ENCODE assay signal across 7 cellular contexts in the genomic region with DNA sequence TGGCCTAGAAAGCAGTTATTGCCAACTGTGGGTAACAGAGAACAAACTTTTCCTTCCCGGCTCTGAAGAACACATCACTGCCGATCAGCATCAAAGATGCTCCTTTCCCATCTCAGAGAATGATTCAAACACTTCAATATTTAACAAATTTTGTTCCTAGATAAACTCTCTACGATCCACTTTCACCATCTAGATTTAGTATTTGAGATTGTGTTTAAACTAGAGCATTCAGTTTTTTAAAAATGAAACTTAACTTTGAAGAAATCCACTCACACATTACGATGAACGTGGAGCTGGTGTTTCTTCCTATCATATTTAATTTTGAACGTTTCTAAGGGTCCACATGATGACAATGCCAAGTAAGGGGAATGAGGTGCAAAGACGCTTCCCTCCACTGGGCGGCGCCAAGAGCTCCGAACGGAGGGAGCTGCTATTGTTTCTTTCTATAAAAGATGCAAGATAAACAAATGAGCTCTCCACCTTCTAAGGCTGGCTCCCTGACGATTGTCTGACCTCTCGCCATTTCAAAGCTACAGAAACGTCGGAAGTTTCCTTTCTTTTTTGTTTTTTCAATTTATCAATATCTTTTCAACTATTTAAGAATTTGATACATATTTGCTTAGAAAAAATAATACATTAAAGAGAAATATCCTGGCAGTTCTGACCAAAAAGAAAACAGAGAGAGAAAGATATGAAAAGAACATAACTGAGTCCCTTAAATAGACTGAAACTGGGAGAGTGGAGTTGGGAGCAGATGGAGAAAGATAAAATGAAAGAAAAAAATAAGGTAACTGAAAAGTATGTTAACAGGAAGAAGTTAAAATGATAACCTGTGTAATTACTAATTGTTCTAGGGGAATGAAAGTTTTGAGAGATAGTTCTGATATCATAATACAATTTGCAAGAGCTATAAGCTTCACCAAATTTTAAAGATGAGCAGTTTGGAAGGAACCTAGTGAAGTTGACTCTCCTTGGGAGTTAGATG. TPM values are rescaled to one million over a fixed set of nuclear protein-coding genes. Genes with fewer than 3 reads are reported as not detected.
A peak's percentile ranks its signal among the peaks of the same experiment; 100 is the strongest.
DNase-seq lines count a peak whose midpoint lies in the region; ATAC-seq and TF ChIP-seq lines count a peak whose summit lies in the region.

No MANE protein-coding gene starts in this region.

- no peaks in the 10 kb centered on the region for H4K20me1 ChIP-seq in GM23338 (replicated peaks; ENCODE audit: insufficient read depth)
- H4K20me1 ChIP-seq in mammary epithelial cell (ENCODE audit: insufficient read depth, low read length): no peaks in the 10 kb centered on the region

- CTCF ChIA-PET in mammary epithelial cell (lab: Charles Lee; ENCODE audit: low non-redundant PET): interaction anchor here (0.5 to 1.0 kb wide), 6 partner anchors 16 to 444 kb away, joined by 3 to 14 read pairs (median 3); no protein-coding TSS in a partner anchor

- H3K36me3 Mint-ChIP-seq in GM23338 (ENCODE audit: low read depth): no peaks in the 10 kb centered on the region; the same call in 2 of the 3 replicates

- peaks cover 26% of the 10 kb centered on the region for H3F3A ChIP-seq in GM23338 (replicated peaks; ENCODE audit: low read depth)

- ATAC-seq in GM23338 (no peak), lower lobe of right lung (peak; percentile 47 to 50)

- H3K27ac ChIP-seq in GM23338 (ENCODE audit: low read depth) (no peak overlapping the region), SJCRH30 (no peak overlapping the region), mammary epithelial cell (ENCODE audit: insufficient read depth, low read depth, low read length) (no peak overlapping the region), lower lobe of right lung (no peak overlapping the region), uterus (no peak overlapping the region)

- peaks cover 62% of the 10 kb centered on the region for H3K4me1 Mint-ChIP-seq in GM23338

- no peaks in the 10 kb centered on the region for H3K79me2 ChIP-seq in GM23338 (replicated peaks; ENCODE audit: insufficient read depth)
- H3K79me2 ChIP-seq in mammary epithelial cell (ENCODE audit: insufficient read depth, low read length): no peaks in the 10 kb centered on the region

- no peak overlapping the region for H3K4me3 Mint-ChIP-seq in GM23338

- WGBS in mammary epithelial cell (ENCODE audit: low coverage, missing lambda C conversion rate): 17% methylated on average over 15 of the region's 15 CpGs

- H3K4me3 ChIP-seq in GM23338: no peak overlapping the region; the same call in 1 of the 2 replicates
- no peak overlapping the region for H3K4me3 ChIP-seq in SJCRH30
- H3K4me3 ChIP-seq in mammary epithelial cell (replicated peaks in 1 of 3; ENCODE audit: insufficient read depth in 1 of 3, low read depth in 2 of 3, low read length in 3 of 3): no peak overlapping the region
- no peak overlapping the region for H3K4me3 ChIP-seq in lower lobe of right lung
- no peak overlapping the region for H3K4me3 ChIP-seq in uterus

- no peaks in the 10 kb centered on the region for H3K9me3 ChIP-seq in SJCRH30 (replicated peaks)
- H3K9me3 ChIP-seq in mammary epithelial cell (replicated peaks; ENCODE audit: insufficient read depth, low read length): peaks cover 16% of the 10 kb centered on the region
- H3K9me3 ChIP-seq in lower lobe of right lung: no peaks in the 10 kb centered on the region
- no peaks in the 10 kb centered on the region for H3K9me3 ChIP-seq in uterus

- DNase-seq in EL: peak; percentile 63
- peak; percentile 91 for DNase-seq in GM23338 (ENCODE audit: low spot score)
- peak; percentile 19 for DNase-seq in MV-4-11 (lab: John Stamatoyannopoulos, UW)
- DNase-seq in SJCRH30: peak; percentile 55 to 81
- DNase-seq in mammary epithelial cell: peak; percentile 41
- DNase-seq in lower lobe of right lung: no peak
- DNase-seq in uterus: no peak

- no peaks in the 10 kb centered on the region for H3K9me2 ChIP-seq in GM23338 (ENCODE audit: insufficient read depth)

- no peak overlapping the region for H3K27ac Mint-ChIP-seq in GM23338

- 0 out of 2 replicates have a peak overlapping the region, but pooled peaks have one; percentile 12 for H3K4me2 ChIP-seq in GM23338
- H3K4me2 ChIP-seq in mammary epithelial cell (ENCODE audit: insufficient read depth, low read depth, low read length): no peak overlapping the region

- BruUV-seq in mammary epithelial cell (replicated peaks; lab: Mats Ljungman, UMichigan): no TSS peak

- H3K27me3 Mint-ChIP-seq in GM23338 (ENCODE audit: insufficient read depth, low read depth, poor library complexity): peaks cover 97% of the 10 kb centered on the region

- dilution Hi-C loops in mammary epithelial cell (cut with HindIII; ENCODE audit: low sequenced_read_pairs): no loop called here

- TF ChIP-seq POLR2A in uterus (IDR thresholded peaks at IDR 0.05): no peak

- H2AFZ ChIP-seq in GM23338 (no peak overlapping the region), mammary epithelial cell (ENCODE audit: low read depth, low read length) (no peak overlapping the region)

- in situ Hi-C loops in mammary epithelial cell (cut with MboI; ENCODE audit: low sequenced_read_pairs in 2 of 2): loop anchor here in 1 of 2 donors (25.0 kb wide), 1 partner anchor 609 kb away; no protein-coding TSS in a partner anchor

- no peak overlapping the region for H3K9ac ChIP-seq in mammary epithelial cell (ENCODE audit: insufficient read depth, low read length)

- peaks cover 5% of the 10 kb centered on the region; the same call in 2 of the 3 replicates for H3K9me3 Mint-ChIP-seq in GM23338

- H3K36me3 ChIP-seq in GM23338 (ENCODE audit: insufficient read depth) (no peaks in the 10 kb centered on the region), SJCRH30 (no peaks in the 10 kb centered on the region), mammary epithelial cell (ENCODE audit: insufficient read depth, low read length) (no peaks in the 10 kb centered on the region), lower lobe of right lung (no peaks in the 10 kb centered on the region), uterus (no peaks in the 10 kb centered on the region)

- H3K27me3 ChIP-seq in GM23338 (ENCODE audit: insufficient read depth) (peaks cover 99% of the 10 kb centered on the region), SJCRH30 (no peaks in the 10 kb centered on the region), mammary epithelial cell (ENCODE audit: insufficient read depth, low read length) (peaks cover 74% of the 10 kb centered on the region), lower lobe of right lung (ENCODE audit: low read depth) (peaks cover 95% of the 10 kb centered on the region), uterus (peaks cover 27 to 93% of the 10 kb centered on the region in 2 donors)

- TF ChIP-seq CTCF in GM23338 (conservative IDR thresholded peaks at IDR 0.05; ENCODE audit: low read depth in 2 of 2) (peak; percentile 84 to 90), mammary epithelial cell (conservative IDR thresholded peaks at IDR 0.05 in 1 of 2, IDR thresholded peaks at IDR 0.05 in 1 of 2; ENCODE audit: extremely low read depth in 1 of 2, insufficient read depth in 1 of 2, low read depth in 1 of 2, low read length in 2 of 2) (peak; percentile 89 to 92), lower lobe of right lung (IDR thresholded peaks at IDR 0.05) (peak; percentile 77), uterus (IDR thresholded peaks at IDR 0.05) (peak in 3 of 4 experiments; percentile 31 to 35 (median 33))

- intact Hi-C loops in mammary epithelial cell (cut with micrococcal nuclease) (loop anchor here (1.0 to 5.0 kb wide), 6 partner anchors 129 to 609 kb away; no protein-coding TSS in a partner anchor), lower lobe of right lung (cut with DNase I) (no loop called here), uterus (cut with DNase I; ENCODE audit: low total_unique reads) (no loop called here)

- H3K4me1 ChIP-seq in GM23338 (ENCODE audit: insufficient read depth): peaks cover 52% of the 10 kb centered on the region
- H3K4me1 ChIP-seq in SJCRH30: no peaks in the 10 kb centered on the region
- peaks cover 7% of the 10 kb centered on the region for H3K4me1 ChIP-seq in mammary epithelial cell (ENCODE audit: insufficient read depth, low read length)
- H3K4me1 ChIP-seq in lower lobe of right lung: peaks cover 48% of the 10 kb centered on the region
- peaks cover 0 to 27% of the 10 kb centered on the region in 2 donors for H3K4me1 ChIP-seq in uterus

TF ChIP-seq in GM23338, 12 proteins besides CTCF, POLR2A, EP300 and RAD21:
- TF ChIP-seq EZH2 (IDR thresholded peaks at IDR 0.05; ENCODE audit: low read depth, unreplicated experiment): peak; percentile 57
- TF ChIP-seq, protein P1, sequence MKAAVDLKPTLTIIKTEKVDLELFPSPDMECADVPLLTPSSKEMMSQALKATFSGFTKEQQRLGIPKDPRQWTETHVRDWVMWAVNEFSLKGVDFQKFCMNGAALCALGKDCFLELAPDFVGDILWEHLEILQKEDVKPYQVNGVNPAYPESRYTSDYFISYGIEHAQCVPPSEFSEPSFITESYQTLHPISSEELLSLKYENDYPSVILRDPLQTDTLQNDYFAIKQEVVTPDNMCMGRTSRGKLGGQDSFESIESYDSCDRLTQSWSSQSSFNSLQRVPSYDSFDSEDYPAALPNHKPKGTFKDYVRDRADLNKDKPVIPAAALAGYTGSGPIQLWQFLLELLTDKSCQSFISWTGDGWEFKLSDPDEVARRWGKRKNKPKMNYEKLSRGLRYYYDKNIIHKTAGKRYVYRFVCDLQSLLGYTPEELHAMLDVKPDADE (IDR thresholded peaks at IDR 0.05): no peak

RNA-seq across cellular contexts. Expression of a gene that starts 4.4 kb away (rescaled TPM):
- total RNA-seq in GM23338 (2014; rRNA removed; shearing (Covaris generic)): not detected in 2 replicates
- polyA plus RNA-seq in GM23338 (2016; fragmentation: Nextera tagmentation; extraction: Ambion mirVana): not detected in 2 replicates
- not detected in 2 replicates for total RNA-seq in SJCRH30 (2014; rRNA removed; shearing (Covaris generic))
- total RNA-seq in mammary epithelial cell: not detected
- polyA plus RNA-seq in mammary epithelial cell: not detected
- not detected for polyA minus RNA-seq in mammary epithelial cell
- total RNA-seq in lower lobe of right lung: not detected
- total RNA-seq in uterus: not detected

Comparison
In these comparisons a context has a peak if more than half of its experiments do, and no peak if none do; other contexts are left out.
1. DNase-seq: peak in EL (single experiment), GM23338 (single experiment), MV-4-11 (single experiment), SJCRH30 (2 of 2) and mammary epithelial cell (single experiment); none in lower lobe of right lung (single experiment) and uterus (0 of 2).
2. CTCF ChIP-seq: peak in every context shown above with its lines; median percentile 90 in mammary epithelial cell; 87 in GM23338; 77 in lower lobe of right lung; 33 in uterus.